Comparison of ENCODE assay signal across 8 cellular contexts in the genomic region with DNA sequence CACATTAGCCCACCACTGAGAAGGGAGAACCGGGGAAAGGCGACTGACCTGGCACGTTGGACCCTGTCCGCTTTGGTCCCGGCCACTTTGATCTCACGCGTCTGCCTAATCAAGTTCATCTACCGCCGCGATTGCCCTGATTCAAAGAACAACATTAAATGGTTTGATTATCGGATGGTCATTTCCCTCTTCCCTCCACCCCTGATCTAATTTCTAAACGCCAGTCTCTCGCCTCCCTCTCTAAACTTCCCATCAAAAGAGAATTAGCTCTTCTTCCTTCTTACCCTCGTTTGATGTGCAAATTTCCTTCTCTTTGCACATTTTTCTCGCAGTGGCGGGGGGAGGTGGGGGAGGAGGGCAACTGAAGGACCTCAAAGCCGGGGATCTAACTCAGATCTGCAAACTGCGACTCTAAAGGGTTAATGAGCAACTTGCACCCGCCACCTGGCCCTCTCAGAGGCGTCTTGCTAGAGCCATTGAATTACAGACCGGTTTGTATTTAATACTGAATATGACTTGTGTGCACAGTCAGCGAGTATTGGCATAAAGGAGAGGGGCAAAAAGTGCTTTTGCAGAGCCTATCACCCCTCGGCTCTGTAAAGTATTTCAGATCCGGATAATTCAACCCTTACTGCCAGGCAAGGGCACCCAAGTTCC. TPM values are rescaled to one million over a fixed set of nuclear protein-coding genes. Genes with fewer than 3 reads are reported as not detected.
DNase-seq lines count a peak whose midpoint lies in the region; ATAC-seq and TF ChIP-seq lines count a peak whose summit lies in the region.

No MANE protein-coding gene starts in this region.

- TF ChIP-seq CTCF in DOHH2 (IDR thresholded peaks at IDR 0.05; ENCODE audit: low read depth, low read length, poor library complexity, severe bottlenecking) (no peak), Panc1 (IDR thresholded peaks at IDR 0.05) (no peak), foreskin keratinocyte (conservative IDR thresholded peaks at IDR 0.05) (no peak), osteocyte (IDR thresholded peaks at IDR 0.05) (no peak)

- peaks cover 5% of the 10 kb centered on the region; the same call in 1 of the 2 replicates for H3K27me3 ChIP-seq in DOHH2 (ENCODE audit: control insufficient read depth, low read length)
- no peaks in the 10 kb centered on the region for H3K27me3 ChIP-seq in Panc1 (ENCODE audit: control insufficient read depth, insufficient read depth, low read length)
- H3K27me3 ChIP-seq in foreskin keratinocyte = no peaks in the 10 kb centered on the region
- H3K27me3 ChIP-seq in naive thymus-derived CD4-positive, alpha-beta T cell (ENCODE audit: control insufficient read depth in 2 of 2, insufficient read depth in 2 of 2, low read length in 2 of 2) = peaks cover 0 to 3% of the 10 kb centered on the region in 2 donors

- no peaks in the 10 kb centered on the region for H3F3A ChIP-seq in DOHH2 (ENCODE audit: control insufficient read depth, insufficient read depth)

- CTCF ChIA-PET in Panc1 (lab: Charles Lee) = interaction anchor here (0.6 to 1.2 kb wide), 6 partner anchors 13 to 282 kb away, joined by 3 to 12 read pairs (median 4); no protein-coding TSS in a partner anchor
- CTCF ChIA-PET in naive thymus-derived CD4-positive, alpha-beta T cell (lab: Charles Lee) = no interaction called here

- H3K27ac Mint-ChIP-seq in osteocyte (ENCODE audit: unreplicated experiment) = peak overlapping the region; percentile 20
- H3K27ac Mint-ChIP-seq in naive thymus-derived CD4-positive, alpha-beta T cell = no peak overlapping the region

- no peaks in the 10 kb centered on the region for H3K36me3 Mint-ChIP-seq in osteocyte (ENCODE audit: unreplicated experiment)
- peaks cover 0 to 11% (median 0%) of the 10 kb centered on the region in 5 donors for H3K36me3 Mint-ChIP-seq in naive thymus-derived CD4-positive, alpha-beta T cell

- peak overlapping the region; percentile 91 for H3K4me3 Mint-ChIP-seq in osteocyte (ENCODE audit: unreplicated experiment)
- H3K4me3 Mint-ChIP-seq in naive thymus-derived CD4-positive, alpha-beta T cell = peak overlapping the region in 4 of 10 donors; percentile 9 to 56 (median 20)

- POLR2A ChIA-PET in Panc1 (lab: Charles Lee) = interaction anchor here (0.6 kb wide), 2 partner anchors 262 to 315 kb away, joined by 3 to 7 read pairs; no protein-coding TSS in a partner anchor
- POLR2A ChIA-PET in naive thymus-derived CD4-positive, alpha-beta T cell (lab: Charles Lee) = no interaction called here

- no peaks in the 10 kb centered on the region for H4K20me1 ChIP-seq in DOHH2 (ENCODE audit: control insufficient read depth, insufficient read depth, low read depth, low read length)

- H3K9me2 ChIP-seq in DOHH2 (replicated peaks; ENCODE audit: control insufficient read depth, low read length) = no peaks in the 10 kb centered on the region

- H3K9me3 ChIP-seq in DOHH2 (ENCODE audit: control insufficient read depth, insufficient read depth, low read length) (no peaks in the 10 kb centered on the region), Panc1 (ENCODE audit: control insufficient read depth, insufficient read depth, low read depth, low read length) (no peaks in the 10 kb centered on the region)
- no peaks in the 10 kb centered on the region for H3K9me3 ChIP-seq in naive thymus-derived CD4-positive, alpha-beta T cell (ENCODE audit: control insufficient read depth in 2 of 3, low read length in 3 of 3)

- ATAC-seq in Panc1 (peak; percentile 10), foreskin keratinocyte (peak; percentile 23)
- no peak for ATAC-seq in naive thymus-derived CD4-positive, alpha-beta T cell

- in situ Hi-C loops in Panc1 (cut with HindIII; ENCODE audit: low pct_unique_long_range_greater_than_20kb, low sequenced_read_pairs) = no loop called here

- H3K4me2 ChIP-seq in DOHH2 (ENCODE audit: low read length) = peak overlapping the region; percentile 89

- H3K79me2 ChIP-seq in DOHH2 (ENCODE audit: control insufficient read depth, low read length) = no peaks in the 10 kb centered on the region

- intact Hi-C loops in Panc1 (cut with micrococcal nuclease; ENCODE audit: unreplicated experiment) = loop anchor here (2.0 kb wide), 1 partner anchor 253 kb away; no protein-coding TSS in a partner anchor
- intact Hi-C loops in naive thymus-derived CD4-positive, alpha-beta T cell (cut with micrococcal nuclease) = no loop called here

- peaks cover 56% of the 10 kb centered on the region for H3K4me1 Mint-ChIP-seq in osteocyte (ENCODE audit: unreplicated experiment)
- peaks cover 6 to 16% (median 14%) of the 10 kb centered on the region in 7 donors for H3K4me1 Mint-ChIP-seq in naive thymus-derived CD4-positive, alpha-beta T cell

- H3K4me1 ChIP-seq in DOHH2 (ENCODE audit: control insufficient read depth, low read length) (peaks cover 48% of the 10 kb centered on the region), Panc1 (ENCODE audit: control insufficient read depth, insufficient read depth, low read length) (peaks cover 55% of the 10 kb centered on the region), foreskin keratinocyte (peaks cover 16% of the 10 kb centered on the region)
- no peaks in the 10 kb centered on the region for H3K4me1 ChIP-seq in naive thymus-derived CD4-positive, alpha-beta T cell (ENCODE audit: control insufficient read depth in 2 of 2, insufficient read depth in 2 of 2, low read length in 2 of 2)

- H3K4me3 ChIP-seq in DOHH2 (ENCODE audit: low read length) = peak overlapping the region; percentile 93
- H3K4me3 ChIP-seq in Panc1 (ENCODE audit: low read depth in 2 of 2, low read length in 2 of 2) = peak overlapping the region; percentile 91 to 97
- H3K4me3 ChIP-seq in naive thymus-derived CD4-positive, alpha-beta T cell (ENCODE audit: low read length) = no peak overlapping the region

- H3K27ac ChIP-seq in DOHH2 (ENCODE audit: low read depth, low read length) = peak overlapping the region; percentile 7
- H3K27ac ChIP-seq in Panc1 (ENCODE audit: low read length) = peak overlapping the region; percentile 98
- H3K27ac ChIP-seq in foreskin keratinocyte = peak overlapping the region; percentile 37
- no peak overlapping the region for H3K27ac ChIP-seq in naive thymus-derived CD4-positive, alpha-beta T cell (ENCODE audit: low read depth, low read length)

- BruUV-seq in Panc1 (replicated peaks; lab: Mats Ljungman, UMichigan) = TSS peak; percentile 70

- H3K36me3 ChIP-seq in DOHH2 (ENCODE audit: control insufficient read depth, low read length) (no peaks in the 10 kb centered on the region; the same call in 1 of the 2 replicates), Panc1 (ENCODE audit: control insufficient read depth, insufficient read depth, low read length) (peaks cover 27% of the 10 kb centered on the region)
- H3K36me3 ChIP-seq in naive thymus-derived CD4-positive, alpha-beta T cell (ENCODE audit: control insufficient read depth in 2 of 3, insufficient read depth in 3 of 3, low read length in 3 of 3) = no peaks in the 10 kb centered on the region

- H3K9me3 Mint-ChIP-seq in osteocyte (ENCODE audit: unreplicated experiment) = no peaks in the 10 kb centered on the region
- peaks cover 0 to 9% (median 3%) of the 10 kb centered on the region in 11 donors for H3K9me3 Mint-ChIP-seq in naive thymus-derived CD4-positive, alpha-beta T cell

- H3K27me3 Mint-ChIP-seq in osteocyte (ENCODE audit: unreplicated experiment) = no peaks in the 10 kb centered on the region
- peaks cover 63 to 79% (median 75%) of the 10 kb centered on the region in 5 donors for H3K27me3 Mint-ChIP-seq in naive thymus-derived CD4-positive, alpha-beta T cell

- DNase-seq in Panc1 (ENCODE audit: low read depth, low spot score) (no peak), foreskin keratinocyte (peak in 1 of 2 donors; percentile 9), osteocyte (ENCODE audit: extremely low spot score, unreplicated experiment) (no peak), NCI-H146 treated with DMSO at 0.1 percent for 48 hours (lab: John Stamatoyannopoulos, UW; ENCODE audit: unreplicated experiment) (no peak), EL (no peak)
- no peak for DNase-seq in naive thymus-derived CD4-positive, alpha-beta T cell
- DNase-seq in activated naive CD4-positive, alpha-beta T cell (lab: John Stamatoyannopoulos, UW) = no peak

RNA-seq across cellular contexts. Expression of a gene that starts 0.6 kb away (rescaled TPM):
- total RNA-seq in Panc1 (2021; ENCODE audit: unreplicated experiment) = 563 TPM
- 415 TPM for polyA plus RNA-seq in Panc1 (2012; ENCODE audit: insufficient read length)
- 228 and 406 TPM in 2 replicates for total RNA-seq in foreskin keratinocyte
- polyA plus RNA-seq in foreskin keratinocyte = 194 and 421 TPM in 2 replicates
- total RNA-seq in osteocyte = 23.9 and 27.8 TPM in 2 replicates
- total RNA-seq in naive thymus-derived CD4-positive, alpha-beta T cell = not detected
- polyA plus RNA-seq in naive thymus-derived CD4-positive, alpha-beta T cell = not detected

Comparison
In these comparisons a context has a peak if more than half of its experiments do, and no peak if none do; other contexts are left out.
1. RNA of a gene that starts 0.6 kb away (total RNA-seq): 563 TPM in Panc1 (single experiment), 228 to 406 TPM in foreskin keratinocyte and 23.9 to 27.8 TPM in osteocyte; not detected in naive thymus-derived CD4-positive, alpha-beta T cell; every median in the first group is over 10 times any median in the second.